In genomic region chr17:9676084-9676483, GRCh38 we compare ENCODE assay signal across 14 cellular contexts. TPM values are rescaled to one million over a fixed set of nuclear protein-coding genes. Genes with fewer than 3 reads are reported as not detected.
DNase-seq lines count a peak whose midpoint lies in the region; ATAC-seq, FAIRE-seq and TF ChIP-seq lines count a peak whose summit lies in the region.
"Had no signal": no experiment of that assay in that cellular context is flagged by ENCODE, and none has a peak within 500 bp of the region (broad histone marks: within the 10 kb centered on the region; RNA-seq: fewer than 3 reads in every experiment).

No MANE protein-coding gene starts in this region.

- H3K79me2 ChIP-seq in mesendoderm (ENCODE audit: control insufficient read depth, insufficient read depth, low read length), result no peaks in the 10 kb centered on the region

- H2BK120ac ChIP-seq in mesendoderm (ENCODE audit: low read depth, low read length), result no peak overlapping the region

- H4K5ac ChIP-seq in mesendoderm (ENCODE audit: low read length), result no peak overlapping the region

- no peaks in the 10 kb centered on the region for H3K27me3 ChIP-seq in mesendoderm (ENCODE audit: insufficient read depth, low read length, poor library complexity)
- H3K27me3 ChIP-seq: vagina had no signal

- no peaks in the 10 kb centered on the region for H3K36me3 Mint-ChIP-seq in stimulated activated memory B cell treated with anti-CD40 and anti-IgM and Interleukin-4, amounts not matched to agents 10 μg/mL and 1 μg/mL and 100 μg/mL, for 72 hours
- H3K36me3 Mint-ChIP-seq: CD4-positive, CD25-positive, alpha-beta regulatory T cell had no signal

- no peak for ATAC-seq in stimulated activated memory B cell treated with anti-CD40 and anti-IgM and Interleukin-4, amounts not matched to agents 10 μg/mL and 1 μg/mL and 100 μg/mL, for 72 hours
- ATAC-seq in GM18519 (IDR thresholded peaks at IDR 0.05; ENCODE audit: low FRiP score, unreplicated experiment) (no peak), GM21528 (IDR thresholded peaks at IDR 0.05; ENCODE audit: low FRiP score, unreplicated experiment) (no peak)
- ATAC-seq: WTC11 had no signal

- TF ChIP-seq CTCF in AG10803 (conservative IDR thresholded peaks at IDR 0.05; ENCODE audit: low read length), result peak; percentile 44
- peak; percentile 21 for TF ChIP-seq CTCF in NB4 (IDR thresholded peaks at IDR 0.05; ENCODE audit: low read depth, low read length)
- TF ChIP-seq CTCF in choroid plexus epithelial cell (conservative IDR thresholded peaks at IDR 0.05; ENCODE audit: low read depth, low read length), result peak; percentile 54

- H3K4ac ChIP-seq in mesendoderm (ENCODE audit: low read depth, low read length), result no peak overlapping the region

- peaks cover 9% of the 10 kb centered on the region for H3K27me3 Mint-ChIP-seq in stimulated activated memory B cell treated with anti-CD40 and anti-IgM and Interleukin-4, amounts not matched to agents 10 μg/mL and 1 μg/mL and 100 μg/mL, for 72 hours
- H3K27me3 Mint-ChIP-seq: CD4-positive, CD25-positive, alpha-beta regulatory T cell had no signal

- no peak overlapping the region for H2BK5ac ChIP-seq in mesendoderm (ENCODE audit: low read length)

- H3K4me1 Mint-ChIP-seq in stimulated activated memory B cell treated with anti-CD40 and anti-IgM and Interleukin-4, amounts not matched to agents 10 μg/mL and 1 μg/mL and 100 μg/mL, for 72 hours, result no peaks in the 10 kb centered on the region
- H3K4me1 Mint-ChIP-seq: CD4-positive, CD25-positive, alpha-beta regulatory T cell had no signal

- no peak overlapping the region for H3K18ac ChIP-seq in mesendoderm (ENCODE audit: low read length)

- no peaks in the 10 kb centered on the region for H3K79me1 ChIP-seq in mesendoderm (ENCODE audit: low read length)

- H3K23ac ChIP-seq in mesendoderm (ENCODE audit: low read length), result no peak overlapping the region

- no peak overlapping the region for H3K4me2 ChIP-seq in mesendoderm (ENCODE audit: low read length)

- H3K4me3 ChIP-seq in AG10803 (ENCODE audit: low read length), result no peak overlapping the region
- H3K4me3 ChIP-seq in NB4 (ENCODE audit: low read depth, low read length), result no peak overlapping the region
- H3K4me3 ChIP-seq in choroid plexus epithelial cell (ENCODE audit: low read depth, low read length), result no peak overlapping the region
- H3K4me3 ChIP-seq in mesendoderm (ENCODE audit: low read length), result no peak overlapping the region
- H3K4me3 ChIP-seq: skin epidermis, vagina had no signal

- no peak overlapping the region for H2AK5ac ChIP-seq in mesendoderm (ENCODE audit: low read length)

- TF ChIP-seq POLR2A in NB4 (IDR thresholded peaks at IDR 0.05; ENCODE audit: extremely low read depth, insufficient read length) (no peak), GM12892 (IDR thresholded peaks at IDR 0.05; ENCODE audit: low read depth, low read length) (no peak)

- no peak overlapping the region for H3K27ac ChIP-seq in mesendoderm (ENCODE audit: low read depth, low read length)
- H3K27ac ChIP-seq: vagina had no signal

- DNase-seq in AG10803 (ENCODE audit: low read depth) (no peak), NB4 (ENCODE audit: low read depth) (peak; percentile 18), choroid plexus epithelial cell (ENCODE audit: low read depth) (peak; percentile 45), mesendoderm (peak; percentile 44), GM12892 (ENCODE audit: insufficient read length) (no peak)
- DNase-seq: activated T-cell treated with anti-CD3 and anti-CD28 coated beads for 4 hours, NCI-H2171 treated with DMSO at 0.1 percent for 48 hours had no signal

- H2BK15ac ChIP-seq in mesendoderm (replicated peaks; ENCODE audit: low read depth), result no peak overlapping the region

- H3K9ac ChIP-seq in mesendoderm (ENCODE audit: low read length), result no peak overlapping the region

- no peaks in the 10 kb centered on the region for H3K4me1 ChIP-seq in mesendoderm (ENCODE audit: control insufficient read depth, low read depth, low read length)
- H3K4me1 ChIP-seq: vagina had no signal

- no peak overlapping the region for H3K4me3 Mint-ChIP-seq in stimulated activated memory B cell treated with anti-CD40 and anti-IgM and Interleukin-4, amounts not matched to agents 10 μg/mL and 1 μg/mL and 100 μg/mL, for 72 hours
- H3K4me3 Mint-ChIP-seq: CD4-positive, CD25-positive, alpha-beta regulatory T cell; WTC11 had no signal

- no peaks in the 10 kb centered on the region for H3K36me3 ChIP-seq in mesendoderm (ENCODE audit: control insufficient read depth, insufficient read depth, low read length)
- H3K36me3 ChIP-seq: vagina had no signal

- no peak for FAIRE-seq in GM12892 (lab: Jason Lieb, UNC)

- no CpG with 5 or more reads among the region's 4 CpGs for WGBS in mesendoderm (ENCODE audit: extremely low coverage, insufficient coverage, low lambda C conversion rate)

- peaks cover 5% of the 10 kb centered on the region for H3K9me3 Mint-ChIP-seq in stimulated activated memory B cell treated with anti-CD40 and anti-IgM and Interleukin-4, amounts not matched to agents 10 μg/mL and 1 μg/mL and 100 μg/mL, for 72 hours

- H3K56ac ChIP-seq in mesendoderm (ENCODE audit: low read length), result no peak overlapping the region

- H3K27ac Mint-ChIP-seq in stimulated activated memory B cell treated with anti-CD40 and anti-IgM and Interleukin-4, amounts not matched to agents 10 μg/mL and 1 μg/mL and 100 μg/mL, for 72 hours, result no peak overlapping the region
- H3K27ac Mint-ChIP-seq: CD4-positive, CD25-positive, alpha-beta regulatory T cell; WTC11 had no signal

- no peak overlapping the region for H4K8ac ChIP-seq in mesendoderm (ENCODE audit: low read depth, low read length)

RNA-seq across cellular contexts. Expression of gene USP43, which starts 30.8 kb away (rescaled TPM):
- 5.5 TPM for polyA plus RNA-seq in mesendoderm (2013, experiment 1 of 2)
- 5.5 TPM for polyA plus RNA-seq in mesendoderm (2013, experiment 2 of 2)
- polyA plus RNA-seq in GM12892 (2012; ENCODE audit: missing spikeins), result 0.23 TPM
- polyA plus RNA-seq: CD4-positive, CD25-positive, alpha-beta regulatory T cell had no signal

Comparison
In these comparisons a context has a peak if more than half of its experiments do, and no peak if none do; other contexts are left out.
1. DNase-seq: peak in NB4 (single experiment), choroid plexus epithelial cell (single experiment) and mesendoderm (single experiment); none in AG10803 (single experiment) and GM12892 (single experiment).
2. Peak in every context shown above with its lines, with median percentiles within 50 percentile points of each other: CTCF ChIP-seq.